12 cellular contexts compared by ENCODE assay signal in genomic region chr4:151688003-151688784, GRCh38.
DNase-seq lines count a peak whose midpoint lies in the region; ATAC-seq and TF ChIP-seq lines count a peak whose summit lies in the region.
"Had no signal": no experiment of that assay in that cellular context is flagged by ENCODE, and none has a peak within 500 bp of the region (broad histone marks: within the 10 kb centered on the region; RNA-seq: fewer than 3 reads in every experiment).

No MANE protein-coding gene starts in this region.

- H3K4me3 Mint-ChIP-seq in neural crest cell (no peak overlapping the region), progenitor cell of endocrine pancreas (ENCODE audit: low read depth) (no peak overlapping the region)
- H3K4me3 Mint-ChIP-seq: activated T-cell treated with anti-CD3 and anti-CD28 coated beads, Interleukin-2, amount 50 U/mL, for 4 hours had no signal

- peak; percentile 91 for DNase-seq in EH (ENCODE audit: low read depth)
- peak; percentile 59 for DNase-seq in astrocyte of the hippocampus (ENCODE audit: low read depth, low spot score)
- DNase-seq in left cardiac atrium = no peak
- no peak for DNase-seq in neural crest cell (ENCODE audit: low read depth, low spot score)
- no peak for DNase-seq in activated T-cell treated with anti-CD3 and anti-CD28 coated beads for 4 hours
- DNase-seq in NOMO-1 treated with dmso at 0.1 percent for 144 hours (lab: John Stamatoyannopoulos, UW; ENCODE audit: unreplicated experiment) = no peak
- no peak for DNase-seq in progenitor cell of endocrine pancreas (ENCODE audit: low spot score, unreplicated experiment)
- no peak for DNase-seq in NCI-H526 (lab: John Stamatoyannopoulos, UW)
- DNase-seq: activated T-cell treated with anti-CD3 and anti-CD28 coated beads, Interleukin-2, amount 50 U/mL, for 4 hours; body of pancreas; NCI-H187 had no signal

- H3K27ac Mint-ChIP-seq in neural crest cell (ENCODE audit: unreplicated experiment) (peak overlapping the region; percentile 68), progenitor cell of endocrine pancreas (no peak overlapping the region)

- TF ChIP-seq CTCF in neural crest cell (conservative IDR thresholded peaks at IDR 0.05) (no peak), progenitor cell of endocrine pancreas (IDR thresholded peaks at IDR 0.05; ENCODE audit: unreplicated experiment) (no peak)

- peak; percentile 52 to 56 for ATAC-seq in left cardiac atrium
- ATAC-seq: activated CD4-positive, CD25-positive, alpha-beta regulatory T cell treated with anti-CD3 and anti-CD28 coated beads, Interleukin-2, amount 50 U/mL, for 24 hours; activated T-cell treated with anti-CD3 and anti-CD28 coated beads, Interleukin-2, amount 50 U/mL, for 4 hours; body of pancreas had no signal

- H3K36me3 Mint-ChIP-seq in neural crest cell (ENCODE audit: low read depth) (peaks cover 3% of the 10 kb centered on the region), progenitor cell of endocrine pancreas (ENCODE audit: insufficient read depth) (peaks cover 11% of the 10 kb centered on the region)

- intact Hi-C loops in left cardiac atrium (cut with DNase I) = no loop called here

- H3K4me1 Mint-ChIP-seq in neural crest cell (peaks cover 35% of the 10 kb centered on the region), progenitor cell of endocrine pancreas (ENCODE audit: low read depth) (no peaks in the 10 kb centered on the region)

- H3K9me3 Mint-ChIP-seq in neural crest cell (no peaks in the 10 kb centered on the region), progenitor cell of endocrine pancreas (ENCODE audit: low read depth) (no peaks in the 10 kb centered on the region)
- H3K9me3 Mint-ChIP-seq: activated T-cell treated with anti-CD3 and anti-CD28 coated beads, Interleukin-2, amount 50 U/mL, for 4 hours had no signal

- H3K27me3 Mint-ChIP-seq in neural crest cell (ENCODE audit: low read depth) = no peaks in the 10 kb centered on the region
- H3K27me3 Mint-ChIP-seq in progenitor cell of endocrine pancreas = no peaks in the 10 kb centered on the region

Comparison
In these comparisons a context has a peak if more than half of its experiments do, and no peak if none do; other contexts are left out.
1. DNase-seq: peak in EH (single experiment) and astrocyte of the hippocampus (single experiment); none in left cardiac atrium (single experiment), neural crest cell (single experiment), activated T-cell treated with anti-CD3 and anti-CD28 coated beads for 4 hours (single experiment), NOMO-1 treated with dmso at 0.1 percent for 144 hours (single experiment), progenitor cell of endocrine pancreas (single experiment) and NCI-H526 (0 of 2).